ENCODE assay signal across 10 cellular contexts in genomic region chr11:12159351-12160099, GRCh38. TPM values are rescaled to one million over a fixed set of nuclear protein-coding genes. Genes with fewer than 3 reads are reported as not detected.
DNase-seq lines count a peak whose midpoint lies in the region; ATAC-seq and TF ChIP-seq lines count a peak whose summit lies in the region.
"Had no signal": no experiment of that assay in that cellular context is flagged by ENCODE, and none has a peak within 500 bp of the region (broad histone marks: within the 10 kb centered on the region; RNA-seq: fewer than 3 reads in every experiment).

No MANE protein-coding gene starts in this region.

- no peaks in the 10 kb centered on the region for H3K27me3 Mint-ChIP-seq in effector memory CD8-positive, alpha-beta T cell

- 31% methylated on average over 9 of the region's 9 CpGs for WGBS in urinary bladder

- H3K27ac Mint-ChIP-seq in effector memory CD8-positive, alpha-beta T cell: no peak overlapping the region

- H3K4me3 ChIP-seq in brain microvascular endothelial cell (ENCODE audit: low read depth, low read length) (no peak overlapping the region), left lung (no peak overlapping the region), urinary bladder (ENCODE audit: low read depth, low read length) (no peak overlapping the region), H7 (ENCODE audit: insufficient read depth, low read depth, low read length) (no peak overlapping the region)

- peaks cover 78% of the 10 kb centered on the region for H3K36me3 ChIP-seq in brain microvascular endothelial cell (replicated peaks)
- peaks cover 0 to 32% of the 10 kb centered on the region in 2 donors for H3K36me3 ChIP-seq in left lung
- H3K36me3 ChIP-seq in urinary bladder (ENCODE audit: insufficient read depth): no peaks in the 10 kb centered on the region
- H3K36me3 ChIP-seq in H7 (replicated peaks; ENCODE audit: control insufficient read depth, insufficient read depth, low read length): no peaks in the 10 kb centered on the region

- H3K27me3 ChIP-seq in brain microvascular endothelial cell (replicated peaks) (no peaks in the 10 kb centered on the region), left lung (no peaks in the 10 kb centered on the region), H7 (ENCODE audit: control insufficient read depth, insufficient read depth, low read length) (no peaks in the 10 kb centered on the region)

- H3K36me3 Mint-ChIP-seq in effector memory CD8-positive, alpha-beta T cell (ENCODE audit: insufficient read depth): peaks cover 3% of the 10 kb centered on the region

- peak; percentile 44 for DNase-seq in activated CD8-positive, alpha-beta memory T cell treated with anti-CD3 and anti-CD28 coated beads, Interleukin-2, amount 50 U/mL, for 48 hours
- no peak for DNase-seq in activated CD8-positive, alpha-beta memory T cell treated with anti-CD3 and anti-CD28 coated beads for 24 hours
- peak; percentile 77 for DNase-seq in brain microvascular endothelial cell
- DNase-seq in left lung: peak in 1 of 2 donors; percentile 43
- DNase-seq in effector memory CD8-positive, alpha-beta T cell: no peak
- no peak for DNase-seq in H7
- DNase-seq: NCI-H510A had no signal

- H3K9me3 ChIP-seq in left lung: no peaks in the 10 kb centered on the region

- no peaks in the 10 kb centered on the region for H3K9me3 Mint-ChIP-seq in effector memory CD8-positive, alpha-beta T cell

- in situ Hi-C loops in brain microvascular endothelial cell (cut with HindIII; ENCODE audit: low pct_ligation_motif_present, low sequenced_read_pairs): no loop called here

- TF ChIP-seq CTCF in brain microvascular endothelial cell (IDR thresholded peaks at IDR 0.05; ENCODE audit: low read depth, low read length, missing control alignments) (no peak), left lung (IDR thresholded peaks at IDR 0.05) (no peak)

- H3K4me3 Mint-ChIP-seq in effector memory CD8-positive, alpha-beta T cell: no peak overlapping the region

- peaks cover 21 to 26% of the 10 kb centered on the region in 2 donors for H3K4me1 Mint-ChIP-seq in effector memory CD8-positive, alpha-beta T cell (ENCODE audit: low read depth in 2 of 2)

- peaks cover 54 to 67% of the 10 kb centered on the region in 2 donors for H3K4me1 ChIP-seq in left lung
- H3K4me1 ChIP-seq in urinary bladder (ENCODE audit: insufficient read depth): no peaks in the 10 kb centered on the region

- ATAC-seq in left lung (peak; percentile 63), HG03175 (IDR thresholded peaks at IDR 0.05; ENCODE audit: unreplicated experiment) (no peak)
- ATAC-seq in effector memory CD8-positive, alpha-beta T cell (replicated peaks): no peak

- H3K27ac ChIP-seq in brain microvascular endothelial cell: peak overlapping the region; percentile 95
- H3K27ac ChIP-seq in left lung: peak overlapping the region; percentile 71 to 78
- peak overlapping the region; percentile 82 for H3K27ac ChIP-seq in urinary bladder (ENCODE audit: low read depth)
- H3K27ac ChIP-seq: C4-2B had no signal

- intact Hi-C loops in left lung (cut with DNase I): no loop called here

RNA-seq across cellular contexts. Expression of gene MICAL2, which starts 49.1 kb away (rescaled TPM):
- total RNA-seq in left lung: 100 to 1,000 TPM; 242 to 293 TPM
- 42.5 TPM for total RNA-seq in urinary bladder
- polyA plus RNA-seq in urinary bladder: 44.1 TPM
- total RNA-seq in H7 (2014; rRNA removed; shearing (Covaris generic)): 0.83 and 1.1 TPM in 2 replicates

Comparison
In these comparisons a context has a peak if more than half of its experiments do, and no peak if none do; other contexts are left out.
1. DNase-seq: peak in activated CD8-positive, alpha-beta memory T cell treated with anti-CD3 and anti-CD28 coated beads, Interleukin-2, amount 50 U/mL, for 48 hours (single experiment) and brain microvascular endothelial cell (single experiment); none in activated CD8-positive, alpha-beta memory T cell treated with anti-CD3 and anti-CD28 coated beads for 24 hours (single experiment), effector memory CD8-positive, alpha-beta T cell (0 of 3) and H7 (single experiment).
2. RNA of gene MICAL2, which starts 49.1 kb away (total RNA-seq): 242 to 293 TPM in left lung and 42.5 TPM in urinary bladder (single experiment); 0.83 to 1.1 TPM in H7; every median in the first group is over 10 times any median in the second.
3. Peak in every context shown above with its lines, with median percentiles within 50 percentile points of each other: H3K27ac ChIP-seq.